In the genomic region with DNA sequence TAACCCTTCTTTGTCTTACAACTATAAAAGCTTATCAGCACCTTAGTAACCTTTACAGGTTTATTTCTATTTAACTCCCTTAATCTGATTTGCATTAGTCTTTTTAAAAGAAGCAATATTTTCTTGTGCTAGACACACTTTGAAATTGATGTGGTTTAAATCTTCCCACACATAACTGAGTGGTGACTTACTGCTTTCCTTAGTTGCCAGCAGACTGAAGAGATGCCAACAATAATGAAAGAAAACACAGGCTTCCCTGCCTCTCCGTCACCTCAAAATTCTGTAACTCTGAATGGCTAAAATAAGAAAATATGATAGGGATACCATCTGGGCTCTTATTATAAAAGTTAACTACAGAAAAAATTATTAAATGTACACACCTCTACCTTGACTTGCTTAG, we compare ENCODE assay signal across 22 cellular contexts.
DNase-seq lines count a peak whose midpoint lies in the region; ATAC-seq, FAIRE-seq and TF ChIP-seq lines count a peak whose summit lies in the region.
"Had no signal": no experiment of that assay in that cellular context is flagged by ENCODE, and none has a peak within 500 bp of the region (broad histone marks: within the 10 kb centered on the region; RNA-seq: fewer than 3 reads in every experiment).

No MANE protein-coding gene starts in this region.

- DNase-seq in GM04503 (ENCODE audit: low read depth) (peak; percentile 39), amniotic epithelial cell (ENCODE audit: low read depth) (peak; percentile 86), fibroblast of the aortic adventitia (ENCODE audit: low read depth) (peak; percentile 79), urothelium cell line (ENCODE audit: low spot score) (peak; percentile 14), SK-N-DZ (ENCODE audit: low spot score) (no peak), HT-29 (ENCODE audit: low spot score) (no peak)
- DNase-seq: activated CD8-positive, alpha-beta memory T cell treated with anti-CD3 and anti-CD28 coated beads for 24 hours; activated naive CD8-positive, alpha-beta T cell treated with anti-CD3 and anti-CD28 coated beads for 36 hours; CD4-positive, CD25-positive, alpha-beta regulatory T cell; cerebellar nuclear complex; DMS79; endodermal cell; naive B cell; NCI-H2029 treated with DMSO at 0.1 percent for 48 hours; NCI-H510A treated with DMSO at 0.1 percent for 48 hours; Right ventricle myocardium superior; stimulated activated CD4-positive, alpha-beta T cell treated with anti-CD3 and anti-CD28 coated beads, Interleukin-4, amount 100 ng/mL, for 4 hours; stimulated activated CD8-positive, alpha-beta memory T cell treated with anti-CD3 and anti-CD28 coated beads, Interleukin-4, amount 100 ng/mL, for 48 hours; T-helper 2 cell; testis had no signal

- no peak overlapping the region for H3K4me3 ChIP-seq in fibroblast of the aortic adventitia (ENCODE audit: low read depth, low read length)
- H3K4me3 ChIP-seq: skin epidermis, testis had no signal

- TF ChIP-seq CTCF in fibroblast of the aortic adventitia (IDR thresholded peaks at IDR 0.05; ENCODE audit: insufficient read depth, low read length), result no peak

- no peak for ATAC-seq in GM19452 (IDR thresholded peaks at IDR 0.05; ENCODE audit: unreplicated experiment)

- FAIRE-seq in urothelium cell line (lab: Jason Lieb, UNC), result no peak

Comparison
In these comparisons a context has a peak if more than half of its experiments do, and no peak if none do; other contexts are left out.
1. DNase-seq: peak in GM04503 (single experiment), amniotic epithelial cell (single experiment), fibroblast of the aortic adventitia (single experiment) and urothelium cell line (single experiment); none in SK-N-DZ (single experiment) and HT-29 (single experiment).